Comparison of ENCODE assay signal across 11 cellular contexts in the genomic region with DNA sequence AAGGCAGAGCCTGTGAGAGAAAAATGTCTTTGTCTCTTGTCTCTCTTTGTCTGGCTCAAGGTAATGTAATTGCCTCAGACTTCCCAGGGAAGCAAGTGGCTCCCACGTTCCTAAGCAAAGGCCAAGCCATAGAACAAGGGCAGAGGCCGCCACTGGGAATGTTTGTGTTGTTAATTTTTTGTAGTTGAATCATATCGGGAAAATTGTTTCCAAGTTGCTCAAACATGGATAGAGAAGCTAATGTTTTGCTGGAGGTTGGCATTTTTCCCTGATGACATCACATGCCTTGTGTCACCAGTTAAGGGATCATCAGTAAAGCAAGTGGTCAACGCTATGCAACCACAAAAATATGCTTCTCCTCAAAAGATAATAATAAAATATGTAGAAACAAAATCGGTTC.
DNase-seq lines count a peak whose midpoint lies in the region; ATAC-seq, FAIRE-seq and TF ChIP-seq lines count a peak whose summit lies in the region.
"Had no signal": no experiment of that assay in that cellular context is flagged by ENCODE, and none has a peak within 500 bp of the region (broad histone marks: within the 10 kb centered on the region; RNA-seq: fewer than 3 reads in every experiment).

No MANE protein-coding gene starts in this region.

- H3K18ac ChIP-seq in mesenchymal stem cell (ENCODE audit: low read depth in 1 of 2, low read length in 2 of 2) = peak overlapping the region in 1 of 2 experiments; percentile 84

- POLR2A ChIA-PET in PC-3 (lab: Charles Lee; ENCODE audit: unreplicated experiment) = no interaction called here
- POLR2A ChIA-PET in activated CD4-positive, alpha-beta memory T cell treated with anti-CD3 and anti-CD28 coated beads for 36 hours (lab: Charles Lee) = no interaction called here
- POLR2A ChIA-PET in OCI-LY7 (lab: Charles Lee) = no interaction called here

- H3K9ac ChIP-seq in PC-3 (ENCODE audit: low read length) (0 out of 2 replicates have a peak overlapping the region, but pooled peaks have one; percentile 7), mesenchymal stem cell (ENCODE audit: low read length) (peak overlapping the region; percentile 76)

- no peak for TF ChIP-seq CTCF in PC-3 (conservative IDR thresholded peaks at IDR 0.05; ENCODE audit: low read depth, low read length)
- TF ChIP-seq CTCF in OCI-LY7 (conservative IDR thresholded peaks at IDR 0.05; ENCODE audit: low read length) = no peak

- 1% methylated on average over 4 of the region's 5 CpGs for WGBS in mesenchymal stem cell

- H3K9me3 Mint-ChIP-seq in activated CD4-positive, alpha-beta memory T cell treated with anti-CD3 and anti-CD28 coated beads for 36 hours = peaks cover 4% of the 10 kb centered on the region

- H3F3A ChIP-seq in PC-3 (ENCODE audit: low read length, unreplicated experiment) = no peaks in the 10 kb centered on the region

- H2AK5ac ChIP-seq in mesenchymal stem cell (ENCODE audit: low read length, severe bottlenecking) = no peak overlapping the region

- H4K91ac ChIP-seq in mesenchymal stem cell (ENCODE audit: low read length) = no peak overlapping the region

- H2BK120ac ChIP-seq in mesenchymal stem cell (ENCODE audit: low read depth, low read length) = no peak overlapping the region

- H2BK15ac ChIP-seq in mesenchymal stem cell (ENCODE audit: low read depth, poor library complexity, severe bottlenecking) = no peak overlapping the region

- H3K14ac ChIP-seq in mesenchymal stem cell (ENCODE audit: low read length in 2 of 2) = no peak overlapping the region

- intact Hi-C loops in PC-3 (cut with micrococcal nuclease) (no loop called here), OCI-LY7 (cut with micrococcal nuclease; ENCODE audit: unreplicated experiment) (no loop called here)
- intact Hi-C loops in activated CD4-positive, alpha-beta memory T cell treated with anti-CD3 and anti-CD28 coated beads for 36 hours (cut with micrococcal nuclease) = no loop called here

- ATAC-seq in PC-3 = no peak
- no peak for ATAC-seq in GM19395 (IDR thresholded peaks at IDR 0.05; ENCODE audit: unreplicated experiment)
- ATAC-seq: naive thymus-derived CD8-positive, alpha-beta T cell had no signal

- no peaks in the 10 kb centered on the region for H3K9me2 ChIP-seq in PC-3 (replicated peaks; ENCODE audit: low read length)
- H3K9me2 ChIP-seq in OCI-LY7 (ENCODE audit: insufficient read depth, low read length) = no peaks in the 10 kb centered on the region

- no peak overlapping the region for H3K4me3 Mint-ChIP-seq in activated CD4-positive, alpha-beta memory T cell treated with anti-CD3 and anti-CD28 coated beads for 36 hours
- H3K4me3 Mint-ChIP-seq: naive thymus-derived CD8-positive, alpha-beta T cell had no signal

- H3K4me2 ChIP-seq in PC-3 (ENCODE audit: low read length) (peak overlapping the region; percentile 65), mesenchymal stem cell (ENCODE audit: low read length, poor library complexity, severe bottlenecking) (peak overlapping the region; percentile 10), OCI-LY7 (ENCODE audit: low read length) (no peak overlapping the region)

- H4K20me1 ChIP-seq in PC-3 (ENCODE audit: low read length) (no peaks in the 10 kb centered on the region), OCI-LY7 (ENCODE audit: insufficient read depth, low read length) (no peaks in the 10 kb centered on the region)

- peaks cover 49% of the 10 kb centered on the region for H3K4me1 ChIP-seq in PC-3 (ENCODE audit: insufficient read depth, low read length)
- peaks cover 3% of the 10 kb centered on the region for H3K4me1 ChIP-seq in mesenchymal stem cell (ENCODE audit: control insufficient read depth, insufficient read depth, low read depth, low read length)
- H3K4me1 ChIP-seq in OCI-LY7 (ENCODE audit: insufficient read depth, low read length, poor library complexity, severe bottlenecking) = no peaks in the 10 kb centered on the region

- H3K79me2 ChIP-seq in PC-3 (ENCODE audit: low read length) (no peaks in the 10 kb centered on the region), OCI-LY7 (ENCODE audit: insufficient read depth, low read depth, low read length) (no peaks in the 10 kb centered on the region)

- no peaks in the 10 kb centered on the region for H3K4me1 Mint-ChIP-seq in activated CD4-positive, alpha-beta memory T cell treated with anti-CD3 and anti-CD28 coated beads for 36 hours (ENCODE audit: low read depth)
- H3K4me1 Mint-ChIP-seq: naive thymus-derived CD8-positive, alpha-beta T cell had no signal

- no peaks in the 10 kb centered on the region for H3K36me3 ChIP-seq in PC-3 (ENCODE audit: low read depth, low read length)
- H3K36me3 ChIP-seq in mesenchymal stem cell (ENCODE audit: control insufficient read depth in 1 of 2, insufficient read depth in 2 of 2, low read depth in 1 of 2, low read length in 2 of 2) = no peaks in the 10 kb centered on the region
- no peaks in the 10 kb centered on the region for H3K36me3 ChIP-seq in OCI-LY7 (ENCODE audit: insufficient read depth, low read length)

- CTCF ChIA-PET in PC-3 (lab: Charles Lee) = no interaction called here
- CTCF ChIA-PET in activated CD4-positive, alpha-beta memory T cell treated with anti-CD3 and anti-CD28 coated beads for 36 hours (lab: Charles Lee) = no interaction called here
- CTCF ChIA-PET in OCI-LY7 (lab: Charles Lee; ENCODE audit: unreplicated experiment) = no interaction called here

- peak; percentile 88 for FAIRE-seq in endometrium (lab: Jason Lieb, UNC)
- FAIRE-seq: A204.1 had no signal

- no peak overlapping the region for H3K27ac Mint-ChIP-seq in activated CD4-positive, alpha-beta memory T cell treated with anti-CD3 and anti-CD28 coated beads for 36 hours
- H3K27ac Mint-ChIP-seq: naive thymus-derived CD8-positive, alpha-beta T cell had no signal

- DNase-seq in A172 (ENCODE audit: low spot score) = peak; percentile 99
- peak; percentile 97 for DNase-seq in PC-3
- peak; percentile 97 for DNase-seq in mesenchymal stem cell
- no peak for DNase-seq in activated CD4-positive, alpha-beta memory T cell treated with anti-CD3 and anti-CD28 coated beads for 36 hours
- DNase-seq in effector CD8-positive, alpha-beta T cell (lab: John Stamatoyannopoulos, UW) = no peak
- no peak for DNase-seq in OCI-LY7 (ENCODE audit: low spot score)
- DNase-seq: activated CD4-positive, alpha-beta T cell treated with anti-CD3 and anti-CD28 coated beads for 1 hour; naive thymus-derived CD8-positive, alpha-beta T cell had no signal

- peak overlapping the region; percentile 57 for H3K27ac ChIP-seq in PC-3 (ENCODE audit: low read length)
- H3K27ac ChIP-seq in mesenchymal stem cell (ENCODE audit: low read length, poor library complexity, severe bottlenecking) = peak overlapping the region; percentile 97
- H3K27ac ChIP-seq in OCI-LY7 (ENCODE audit: low read depth, low read length, poor library complexity, severe bottlenecking) = no peak overlapping the region

- H4K8ac ChIP-seq in mesenchymal stem cell (ENCODE audit: low read length) = no peak overlapping the region

- H3K9me3 ChIP-seq in PC-3 (ENCODE audit: low read length) = no peaks in the 10 kb centered on the region
- no peaks in the 10 kb centered on the region for H3K9me3 ChIP-seq in mesenchymal stem cell (ENCODE audit: control insufficient read depth, low read length)
- H3K9me3 ChIP-seq in OCI-LY7 (ENCODE audit: low read length) = no peaks in the 10 kb centered on the region

- no peak overlapping the region for H3K23ac ChIP-seq in mesenchymal stem cell (ENCODE audit: low read length in 2 of 2)

- H3K27me3 ChIP-seq in PC-3 (ENCODE audit: low read length) = no peaks in the 10 kb centered on the region
- no peaks in the 10 kb centered on the region for H3K27me3 ChIP-seq in mesenchymal stem cell (ENCODE audit: control insufficient read depth in 1 of 2, insufficient read depth in 1 of 2, low read length in 2 of 2)

- peak overlapping the region; percentile 85 for H2BK5ac ChIP-seq in mesenchymal stem cell (ENCODE audit: low read depth, low read length, poor library complexity, severe bottlenecking)

- no peaks in the 10 kb centered on the region for H3K79me1 ChIP-seq in mesenchymal stem cell (replicated peaks; ENCODE audit: low read length, poor library complexity, severe bottlenecking)

- peak overlapping the region in 1 of 2 experiments; percentile 91 for H2BK12ac ChIP-seq in mesenchymal stem cell (ENCODE audit: low read length in 2 of 2)

- no TSS peak for BruUV-seq in PC-3 (replicated peaks; lab: Mats Ljungman, UMichigan)
- BruUV-seq in OCI-LY7 (replicated peaks; lab: Mats Ljungman, UMichigan) = no TSS peak

- H2AFZ ChIP-seq in PC-3 (ENCODE audit: low read length) (peak overlapping the region; percentile 40; the same call in 1 of the 2 replicates), mesenchymal stem cell (ENCODE audit: low read depth, low read length) (no peak overlapping the region), OCI-LY7 (ENCODE audit: low read length) (no peak overlapping the region)

- H3K36me3 Mint-ChIP-seq in activated CD4-positive, alpha-beta memory T cell treated with anti-CD3 and anti-CD28 coated beads for 36 hours = no peaks in the 10 kb centered on the region
- H3K36me3 Mint-ChIP-seq: naive thymus-derived CD8-positive, alpha-beta T cell had no signal

- peaks cover 2% of the 10 kb centered on the region for H3K27me3 Mint-ChIP-seq in activated CD4-positive, alpha-beta memory T cell treated with anti-CD3 and anti-CD28 coated beads for 36 hours

- no peak overlapping the region for H3K4ac ChIP-seq in mesenchymal stem cell (ENCODE audit: low read depth in 1 of 2, low read length in 2 of 2)

- H3K4me3 ChIP-seq in PC-3 (ENCODE audit: low read length) = no peak overlapping the region
- H3K4me3 ChIP-seq in mesenchymal stem cell (ENCODE audit: insufficient read depth in 1 of 2, low read depth in 1 of 2, low read length in 2 of 2) = peak overlapping the region in 1 of 2 experiments; percentile 60
- no peak overlapping the region for H3K4me3 ChIP-seq in OCI-LY7 (ENCODE audit: low read depth, low read length, poor library complexity, severe bottlenecking)

Comparison
In these comparisons a context has a peak if more than half of its experiments do, and no peak if none do; other contexts are left out.
1. DNase-seq: peak in A172 (single experiment), PC-3 (single experiment) and mesenchymal stem cell (single experiment); none in activated CD4-positive, alpha-beta memory T cell treated with anti-CD3 and anti-CD28 coated beads for 36 hours (single experiment), effector CD8-positive, alpha-beta T cell (single experiment) and OCI-LY7 (single experiment).